ENCODE assay signal across 1 cellular context in the genomic region with DNA sequence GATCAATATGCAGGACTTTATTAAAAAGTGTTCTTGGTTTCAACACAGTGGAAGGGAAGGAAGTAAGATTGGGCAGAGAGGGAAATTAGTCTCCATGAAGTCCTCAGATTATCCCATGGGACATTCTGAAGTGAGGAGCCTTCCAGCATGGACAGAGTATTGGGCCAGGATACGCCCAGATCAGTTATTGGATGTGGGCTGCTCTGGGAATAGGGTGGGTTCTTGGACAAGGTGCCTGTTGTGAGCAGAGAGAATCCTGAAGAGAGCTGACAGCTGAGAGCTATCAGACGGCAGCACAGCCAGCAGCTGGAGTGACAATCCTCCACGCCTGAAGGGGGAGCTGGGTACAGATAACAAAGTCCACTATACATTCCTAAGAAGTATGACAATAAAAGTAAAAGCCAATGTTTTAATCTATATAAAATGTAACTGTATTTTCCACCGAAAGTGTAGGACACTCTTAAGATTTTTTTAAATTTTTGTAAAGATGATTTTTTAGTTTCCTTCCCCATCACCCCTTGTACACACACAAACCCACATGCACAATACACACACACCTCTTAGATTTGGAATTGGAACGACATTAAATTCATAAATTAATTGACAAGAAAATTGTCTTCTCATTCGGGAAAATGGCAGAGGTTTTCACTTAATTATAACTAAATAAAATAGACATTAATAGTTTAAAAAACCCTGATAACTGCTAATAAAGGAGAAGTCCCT.
TF ChIP-seq lines count a peak whose summit lies in the region.

No MANE protein-coding gene starts in this region.

TF ChIP-seq in WTC11, 78 proteins besides CTCF, POLR2A, EP300 and RAD21 (continued from another document):
- TF ChIP-seq, protein P1, sequence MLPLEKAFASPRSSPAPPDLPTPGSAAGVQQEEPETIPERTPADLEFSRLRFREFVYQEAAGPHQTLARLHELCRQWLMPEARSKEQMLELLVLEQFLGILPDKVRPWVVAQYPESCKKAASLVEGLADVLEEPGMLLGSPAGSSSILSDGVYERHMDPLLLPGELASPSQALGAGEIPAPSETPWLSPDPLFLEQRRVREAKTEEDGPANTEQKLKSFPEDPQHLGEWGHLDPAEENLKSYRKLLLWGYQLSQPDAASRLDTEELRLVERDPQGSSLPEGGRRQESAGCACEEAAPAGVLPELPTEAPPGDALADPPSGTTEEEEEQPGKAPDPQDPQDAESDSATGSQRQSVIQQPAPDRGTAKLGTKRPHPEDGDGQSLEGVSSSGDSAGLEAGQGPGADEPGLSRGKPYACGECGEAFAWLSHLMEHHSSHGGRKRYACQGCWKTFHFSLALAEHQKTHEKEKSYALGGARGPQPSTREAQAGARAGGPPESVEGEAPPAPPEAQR (CRISPR knock-in tag; IDR thresholded peaks at IDR 0.05): no peak
- TF ChIP-seq NFE2L1 (CRISPR knock-in tag; IDR thresholded peaks at IDR 0.05): no peak
- no peak for TF ChIP-seq GTF2I (CRISPR knock-in tag; conservative IDR thresholded peaks at IDR 0.05)
- no peak for TF ChIP-seq FOXJ3 (CRISPR knock-in tag; IDR thresholded peaks at IDR 0.05; ENCODE audit: borderline replicate concordance)
- TF ChIP-seq, protein P2, sequence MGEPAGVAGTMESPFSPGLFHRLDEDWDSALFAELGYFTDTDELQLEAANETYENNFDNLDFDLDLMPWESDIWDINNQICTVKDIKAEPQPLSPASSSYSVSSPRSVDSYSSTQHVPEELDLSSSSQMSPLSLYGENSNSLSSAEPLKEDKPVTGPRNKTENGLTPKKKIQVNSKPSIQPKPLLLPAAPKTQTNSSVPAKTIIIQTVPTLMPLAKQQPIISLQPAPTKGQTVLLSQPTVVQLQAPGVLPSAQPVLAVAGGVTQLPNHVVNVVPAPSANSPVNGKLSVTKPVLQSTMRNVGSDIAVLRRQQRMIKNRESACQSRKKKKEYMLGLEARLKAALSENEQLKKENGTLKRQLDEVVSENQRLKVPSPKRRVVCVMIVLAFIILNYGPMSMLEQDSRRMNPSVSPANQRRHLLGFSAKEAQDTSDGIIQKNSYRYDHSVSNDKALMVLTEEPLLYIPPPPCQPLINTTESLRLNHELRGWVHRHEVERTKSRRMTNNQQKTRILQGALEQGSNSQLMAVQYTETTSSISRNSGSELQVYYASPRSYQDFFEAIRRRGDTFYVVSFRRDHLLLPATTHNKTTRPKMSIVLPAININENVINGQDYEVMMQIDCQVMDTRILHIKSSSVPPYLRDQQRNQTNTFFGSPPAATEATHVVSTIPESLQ (CRISPR knock-in tag; IDR thresholded peaks at IDR 0.05): no peak
- TF ChIP-seq NR3C1 (CRISPR knock-in tag; conservative IDR thresholded peaks at IDR 0.05; ENCODE audit: low read depth): no peak
- TF ChIP-seq ZNF532 (CRISPR knock-in tag; IDR thresholded peaks at IDR 0.05; ENCODE audit: borderline replicate concordance): no peak
- no peak for TF ChIP-seq FOXP1 (CRISPR knock-in tag; IDR thresholded peaks at IDR 0.05; ENCODE audit: borderline replicate concordance)
- TF ChIP-seq MYBL2 (CRISPR knock-in tag; IDR thresholded peaks at IDR 0.05): no peak
TF ChIP-seq in WTC11: peak in this region for 0.
